Comparison of ENCODE assay signal across 24 cellular contexts in genomic region chr10:71351087-71351486, GRCh38. TPM values are rescaled to one million over a fixed set of nuclear protein-coding genes. Genes with fewer than 3 reads are reported as not detected.
"Had no signal": no experiment of that assay in that cellular context is flagged by ENCODE, and none has a peak within 500 bp of the region (broad histone marks: within the 10 kb centered on the region; RNA-seq: fewer than 3 reads in every experiment).

No MANE protein-coding gene starts in this region.

- H3K4me3 Mint-ChIP-seq: activated T-cell treated with anti-CD3 and anti-CD28 coated beads, Interleukin-2, amount 50 U/mL, for 24 hours; nephron progenitor cell; type B pancreatic cell had no signal

- H3K27ac Mint-ChIP-seq: activated naive CD4-positive, alpha-beta T cell treated with anti-CD3 and anti-CD28 coated beads, Interleukin-2, amount 50 U/mL, for 72 hours; activated T-cell treated with anti-CD3 and anti-CD28 coated beads, Interleukin-2, amount 50 U/mL, for 24 hours; activated T-helper 2 cell treated with anti-CD3 and anti-CD28 coated beads, Interferon-gamma antibody, Interleukin-2, Interleukin-4, amounts not matched to agents 10 μg/mL and 5 μg/mL and 100 μg/mL, durations not matched to agents 14 hours and 24 hours and 36 hours; nephron progenitor cell; progenitor cell of endocrine pancreas; type B pancreatic cell had no signal

- H3K36me3 Mint-ChIP-seq: activated naive CD4-positive, alpha-beta T cell treated with anti-CD3 and anti-CD28 coated beads, Interleukin-2, amount 50 U/mL, for 72 hours had no signal

- DNase-seq: activated CD4-positive, alpha-beta T cell treated with anti-CD3 and anti-CD28 coated beads for 48 hours; activated CD4-positive, alpha-beta T cell treated with anti-CD3 and anti-CD28 coated beads, Interleukin-2, amount 50 U/mL, for 48 hours; activated CD8-positive, alpha-beta memory T cell treated with anti-CD3 and anti-CD28 coated beads, Interleukin-2, amount 50 U/mL, for 48 hours; activated naive CD4-positive, alpha-beta T cell; activated T-cell treated with anti-CD3 and anti-CD28 coated beads, Interleukin-2, amount 50 U/mL, for 24 hours; adrenal gland; aorta; body of pancreas; effector CD8-positive, alpha-beta T cell; esophagus squamous epithelium; foreskin melanocyte; islet precursor cell; left ventricle myocardium inferior; mucosa of descending colon; nephron progenitor cell; ovary; stimulated activated naive CD4-positive, alpha-beta T cell treated with Interleukin-2 at 50 U/mL for 16 hours had no signal

- H3K9me3 Mint-ChIP-seq: activated naive CD4-positive, alpha-beta T cell treated with anti-CD3 and anti-CD28 coated beads, Interleukin-2, amount 50 U/mL, for 72 hours; activated T-cell treated with anti-CD3 and anti-CD28 coated beads, Interleukin-2, amount 50 U/mL, for 24 hours; activated T-helper 2 cell treated with anti-CD3 and anti-CD28 coated beads, Interferon-gamma antibody, Interleukin-2, Interleukin-4, amounts not matched to agents 10 μg/mL and 5 μg/mL and 100 μg/mL, durations not matched to agents 14 hours and 24 hours and 36 hours; nephron progenitor cell; type B pancreatic cell had no signal

- ATAC-seq: activated CD4-positive, CD25-positive, alpha-beta regulatory T cell treated with anti-CD3 and anti-CD28 coated beads, Interleukin-2, amount 50 U/mL, for 24 hours; activated naive CD4-positive, alpha-beta T cell treated with anti-CD3 and anti-CD28 coated beads, Interleukin-2, amount 50 U/mL, for 72 hours; body of pancreas had no signal

- H3K27me3 Mint-ChIP-seq: activated T-cell treated with anti-CD3 and anti-CD28 coated beads, Interleukin-2, amount 50 U/mL, for 24 hours; progenitor cell of endocrine pancreas; type B pancreatic cell had no signal

RNA-seq across cellular contexts. Expression of gene CDH23, which starts 45.6 kb away (rescaled TPM):
- total RNA-seq: glomerular endothelial cell, renal cortical epithelial cell had no signal
